ENCODE assay signal across 13 cellular contexts in the genomic region with DNA sequence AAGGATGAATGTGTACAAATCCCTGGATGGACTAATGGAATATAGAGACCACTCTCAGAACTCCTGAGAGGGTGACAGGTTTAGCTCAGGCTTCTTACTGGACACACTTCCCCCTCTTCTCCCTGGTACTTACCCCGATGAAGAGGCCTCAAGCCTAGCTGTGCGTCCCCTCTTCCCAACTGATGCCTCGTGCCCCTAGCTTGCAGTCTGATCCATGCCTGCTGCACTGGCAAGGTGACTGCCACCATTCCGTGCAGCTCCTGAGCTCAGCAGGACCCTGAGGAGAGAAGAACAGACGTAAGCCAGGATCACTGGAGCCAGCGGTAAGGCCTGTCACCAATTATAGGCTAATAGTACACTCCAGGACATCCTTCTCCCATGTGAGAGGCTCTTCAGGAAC.
"Had no signal": no experiment of that assay in that cellular context is flagged by ENCODE, and none has a peak within 500 bp of the region (broad histone marks: within the 10 kb centered on the region; RNA-seq: fewer than 3 reads in every experiment).

No MANE protein-coding gene starts in this region.

- H3K27ac Mint-ChIP-seq: activated CD8-positive, alpha-beta T cell treated with anti-CD3 and anti-CD28 coated beads for 36 hours; activated naive CD4-positive, alpha-beta T cell treated with anti-CD3 and anti-CD28 coated beads, Interleukin-2, amount 10 ng/mL, durations not matched to agents 7 days and 5 days; memory B cell; neural progenitor cell had no signal

- H3K36me3 ChIP-seq: neural progenitor cell, uterus had no signal

- DNase-seq: activated CD4-positive, alpha-beta T cell treated with anti-CD3 and anti-CD28 coated beads for 4 hours; activated CD8-positive, alpha-beta memory T cell treated with anti-CD3 and anti-CD28 coated beads, Interleukin-2, amount 50 U/mL, for 48 hours; activated CD8-positive, alpha-beta T cell treated with anti-CD3 and anti-CD28 coated beads for 36 hours; activated naive CD4-positive, alpha-beta T cell treated with anti-CD3 and anti-CD28 coated beads, Interleukin-2, amount 10 ng/mL, durations not matched to agents 7 days and 5 days; left lung; stimulated activated CD4-positive, alpha-beta T cell treated with anti-CD3 and anti-CD28 coated beads, Interleukin-1b, Interleukin-23, amount 100 ng/mL, for 48 hours; thyroid gland; uterus; WERI-Rb-1 had no signal

- H3K9me3 ChIP-seq: ascending aorta, left lung, pancreas, thyroid gland, uterus had no signal

- H3K27me3 ChIP-seq: ascending aorta, left lung, neural progenitor cell, pancreas, thyroid gland, uterus had no signal

- H3K4me3 ChIP-seq: ascending aorta, left lung, neural progenitor cell, pancreas, thyroid gland, uterus had no signal

- H3K27me3 Mint-ChIP-seq: activated CD8-positive, alpha-beta T cell treated with anti-CD3 and anti-CD28 coated beads for 36 hours; activated naive CD4-positive, alpha-beta T cell treated with anti-CD3 and anti-CD28 coated beads, Interleukin-2, amount 10 ng/mL, durations not matched to agents 7 days and 5 days; memory B cell had no signal

- H3K27ac ChIP-seq: left lung, neural progenitor cell, pancreas, thyroid gland, uterus, WERI-Rb-1 had no signal

- H3K9me3 Mint-ChIP-seq: activated CD8-positive, alpha-beta T cell treated with anti-CD3 and anti-CD28 coated beads for 36 hours; activated naive CD4-positive, alpha-beta T cell treated with anti-CD3 and anti-CD28 coated beads, Interleukin-2, amount 10 ng/mL, durations not matched to agents 7 days and 5 days; memory B cell; neural progenitor cell had no signal

- ATAC-seq: activated CD8-positive, alpha-beta T cell treated with anti-CD3 and anti-CD28 coated beads for 36 hours; left lung; pancreas had no signal

- H3K4me3 Mint-ChIP-seq: activated CD8-positive, alpha-beta T cell treated with anti-CD3 and anti-CD28 coated beads for 36 hours; activated naive CD4-positive, alpha-beta T cell treated with anti-CD3 and anti-CD28 coated beads, Interleukin-2, amount 10 ng/mL, durations not matched to agents 7 days and 5 days; memory B cell had no signal
